23 cellular contexts compared by ENCODE assay signal in the genomic region with DNA sequence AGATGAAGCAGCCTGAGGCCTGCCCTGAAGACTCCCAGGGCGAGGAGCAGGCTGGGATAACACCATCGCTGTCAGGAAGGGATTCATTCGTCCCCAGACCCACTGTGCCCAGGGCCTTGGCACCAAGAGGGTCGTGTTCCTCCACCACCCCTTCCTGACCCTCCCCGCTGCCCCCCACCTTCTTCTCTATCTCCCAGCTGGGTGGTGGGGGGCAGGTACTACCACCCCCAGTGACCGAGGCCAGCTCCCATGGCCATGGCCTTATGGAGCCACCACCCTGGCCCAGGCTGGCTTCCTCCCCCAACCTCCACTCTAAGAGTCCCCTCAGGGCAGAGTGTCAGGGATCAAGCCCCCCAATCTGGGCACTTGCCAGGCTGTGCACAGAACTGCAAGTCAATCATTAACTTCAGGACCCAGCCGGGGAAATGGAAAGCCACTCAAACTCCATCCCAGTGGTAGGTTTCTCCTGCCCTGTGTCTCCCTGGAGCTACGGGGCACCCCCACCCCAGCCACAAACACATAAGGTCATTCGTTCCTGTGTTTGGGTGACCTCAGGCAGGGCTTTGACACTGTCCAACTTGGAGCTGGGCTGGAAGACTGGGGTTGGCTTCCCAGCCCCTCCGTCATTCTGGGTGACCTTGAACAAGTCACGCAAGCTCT. TPM values are rescaled to one million over a fixed set of nuclear protein-coding genes. Genes with fewer than 3 reads are reported as not detected.
"Had no signal": no experiment of that assay in that cellular context is flagged by ENCODE, and none has a peak within 500 bp of the region (broad histone marks: within the 10 kb centered on the region; RNA-seq: fewer than 3 reads in every experiment).

No MANE protein-coding gene starts in this region.

- H3K4me3 ChIP-seq: coronary artery, mucosa of descending colon, pancreas, prostate gland, suprapubic skin, thyroid gland, uterus had no signal

- H3K27ac ChIP-seq: coronary artery, foreskin keratinocyte, pancreas, prostate gland, suprapubic skin, thyroid gland, uterus had no signal

- H3K9me3 ChIP-seq: mucosa of descending colon, pancreas, prostate gland, suprapubic skin, thyroid gland, uterus had no signal

- H3K36me3 ChIP-seq: pancreas, prostate gland, suprapubic skin, thyroid gland, uterus had no signal

- H3K27me3 ChIP-seq: pancreas, thyroid gland, uterus had no signal

- H3K4me1 ChIP-seq: foreskin keratinocyte, pancreas, prostate gland, uterus had no signal

- FAIRE-seq: endothelial cell of umbilical vein, keratinocyte, pancreas had no signal

- ATAC-seq: foreskin keratinocyte; left colon; mucosa of descending colon; naive thymus-derived CD8-positive, alpha-beta T cell; pancreas; sciatic nerve; stimulated activated naive CD8-positive, alpha-beta T cell treated with anti-CD3 and anti-CD28 coated beads, Interleukin-15, Interleukin-2, amounts not matched to agents 100 U/mL and 50 U/mL, for 24 hours had no signal

- DNase-seq: cerebellar nuclear complex; effector CD4-positive, alpha-beta T cell; endodermal cell; erythroblast; foreskin keratinocyte; immature natural killer cell; left colon; nucleus accumbens; pancreas; stimulated activated CD4-positive, alpha-beta T cell treated with anti-CD3 and anti-CD28 coated beads, Interleukin-2, amount 100 ng/mL, for 24 hours; stimulated activated naive CD8-positive, alpha-beta T cell treated with anti-CD3 and anti-CD28 coated beads, Interleukin-15, Interleukin-2, amounts not matched to agents 100 U/mL and 50 U/mL, for 24 hours; thyroid gland; uterus had no signal

RNA-seq across cellular contexts. Expression of a gene that starts 33.3 kb away (rescaled TPM):
- total RNA-seq: dermis microvascular lymphatic vessel endothelial cell, endothelial cell of umbilical vein, renal cortical epithelial cell had no signal
- polyA plus RNA-seq: endothelial cell of umbilical vein, keratinocyte had no signal
